Comparison of ENCODE assay signal across 21 cellular contexts in the genomic region with DNA sequence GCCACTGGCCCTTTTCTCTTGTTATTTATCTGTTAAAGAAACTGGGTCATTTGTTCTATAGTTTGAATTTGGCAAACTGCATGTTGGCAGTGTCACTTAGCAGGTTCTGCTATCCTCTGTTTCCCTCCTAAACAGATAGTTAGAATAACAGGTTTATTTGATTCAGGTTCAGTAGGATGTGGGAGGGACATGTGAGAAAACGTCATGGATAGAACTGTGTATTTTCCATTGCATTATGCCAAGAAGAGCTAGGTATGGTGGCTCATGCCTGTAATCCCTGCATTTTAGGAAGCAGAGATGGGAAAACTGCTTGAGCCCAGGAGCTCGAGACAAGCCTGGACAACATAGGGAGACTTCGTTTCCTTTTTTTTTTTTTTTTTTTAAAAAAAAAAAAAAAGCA.
"Had no signal": no experiment of that assay in that cellular context is flagged by ENCODE, and none has a peak within 500 bp of the region (broad histone marks: within the 10 kb centered on the region; RNA-seq: fewer than 3 reads in every experiment).

No MANE protein-coding gene starts in this region.

- H3K27me3 Mint-ChIP-seq: IgD-negative memory B cell had no signal

- H3K27ac ChIP-seq: Peyer's patch, RWPE1, SJCRH30, VCaP had no signal

- ATAC-seq: activated CD8-positive, alpha-beta T cell treated with anti-CD3 and anti-CD28 coated beads, Interleukin-2, amount 10 ng/mL, durations not matched to agents 7 days and 5 days had no signal

- H3K4me3 ChIP-seq: Peyer's patch, SJCRH30 had no signal

- H3K9me3 ChIP-seq: Peyer's patch, SJCRH30, SK-N-SH had no signal

- DNase-seq: activated CD4-positive, alpha-beta T cell treated with anti-CD3 and anti-CD28 coated beads for 4 hours; activated CD8-positive, alpha-beta memory T cell treated with anti-CD3 and anti-CD28 coated beads, Interleukin-2, amount 50 U/mL, for 48 hours; activated CD8-positive, alpha-beta T cell treated with anti-CD3 and anti-CD28 coated beads, Interleukin-2, amount 10 ng/mL, durations not matched to agents 7 days and 5 days; activated naive CD4-positive, alpha-beta T cell treated with anti-CD3 and anti-CD28 coated beads, Interleukin-2, amount 50 U/mL, for 16 hours; activated T-cell treated with anti-CD3 and anti-CD28 coated beads, Interleukin-2, amount 50 U/mL, for 48 hours; anterior cingulate cortex; caudate nucleus; KG1; NCI-H1092; NCI-H1417; NCI-H1930; NCI-H345; NCI-H510A treated with DMSO at 0.1 percent for 48 hours; Peyer's patch; Right ventricle myocardium superior; SJCRH30; SK-N-SH; T-helper 1 cell had no signal

- H3K27ac Mint-ChIP-seq: activated CD8-positive, alpha-beta T cell treated with anti-CD3 and anti-CD28 coated beads, Interleukin-2, amount 10 ng/mL, durations not matched to agents 7 days and 5 days; IgD-negative memory B cell had no signal

- H3K4me1 ChIP-seq: Peyer's patch, SJCRH30 had no signal

- H3K9me3 Mint-ChIP-seq: IgD-negative memory B cell had no signal

- H3K4me3 Mint-ChIP-seq: activated CD8-positive, alpha-beta T cell treated with anti-CD3 and anti-CD28 coated beads, Interleukin-2, amount 10 ng/mL, durations not matched to agents 7 days and 5 days; IgD-negative memory B cell had no signal

- H3K4me1 Mint-ChIP-seq: IgD-negative memory B cell had no signal

- H3K27me3 ChIP-seq: Peyer's patch, SJCRH30 had no signal
